ENCODE assay signal across 12 cellular contexts in the genomic region with DNA sequence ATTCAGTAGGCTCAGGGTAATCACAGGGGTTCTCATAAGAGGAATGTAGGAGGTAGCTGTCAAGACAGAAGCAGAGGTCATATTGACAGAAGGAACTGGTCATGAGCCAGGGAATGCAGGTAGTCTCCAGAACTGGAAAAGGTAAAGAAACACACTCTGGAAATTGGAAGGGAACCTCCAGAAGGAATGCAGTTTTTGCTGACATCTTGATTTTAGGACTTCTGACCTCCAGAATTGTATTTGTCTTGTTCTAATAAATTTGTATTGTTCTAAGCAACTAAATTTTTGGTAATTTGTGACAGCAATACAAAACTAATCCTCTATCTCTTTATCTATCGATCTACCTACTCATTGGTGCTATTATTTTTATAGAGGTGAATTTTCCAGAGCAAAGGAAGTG. TPM values are rescaled to one million over a fixed set of nuclear protein-coding genes. Genes with fewer than 3 reads are reported as not detected.
"Had no signal": no experiment of that assay in that cellular context is flagged by ENCODE, and none has a peak within 500 bp of the region (broad histone marks: within the 10 kb centered on the region; RNA-seq: fewer than 3 reads in every experiment).

No MANE protein-coding gene starts in this region.

- H3K9me3 ChIP-seq: HAP-1 had no signal

- H2AFZ ChIP-seq: GM23248 had no signal

- H3K9ac ChIP-seq: GM23248 had no signal

- H3K27ac ChIP-seq: GM23248, HL-60 had no signal

- H3K4me3 ChIP-seq: GM23248, HAP-1 had no signal

- DNase-seq: GM23248, GOT3, H7, HFFc6, Kasumi-1, KG1 had no signal

- ATAC-seq: HCT116 had no signal

- H3K36me3 ChIP-seq: HAP-1 had no signal

RNA-seq across cellular contexts. Expression of gene OTOL1, which starts 49.2 kb away (rescaled TPM):
- total RNA-seq: GM23248, H4, H7, HFFc6, HT1080 had no signal
- polyA plus RNA-seq: GM23248, IgD-negative memory B cell had no signal
